ENCODE assay signal across 8 cellular contexts in the genomic region with DNA sequence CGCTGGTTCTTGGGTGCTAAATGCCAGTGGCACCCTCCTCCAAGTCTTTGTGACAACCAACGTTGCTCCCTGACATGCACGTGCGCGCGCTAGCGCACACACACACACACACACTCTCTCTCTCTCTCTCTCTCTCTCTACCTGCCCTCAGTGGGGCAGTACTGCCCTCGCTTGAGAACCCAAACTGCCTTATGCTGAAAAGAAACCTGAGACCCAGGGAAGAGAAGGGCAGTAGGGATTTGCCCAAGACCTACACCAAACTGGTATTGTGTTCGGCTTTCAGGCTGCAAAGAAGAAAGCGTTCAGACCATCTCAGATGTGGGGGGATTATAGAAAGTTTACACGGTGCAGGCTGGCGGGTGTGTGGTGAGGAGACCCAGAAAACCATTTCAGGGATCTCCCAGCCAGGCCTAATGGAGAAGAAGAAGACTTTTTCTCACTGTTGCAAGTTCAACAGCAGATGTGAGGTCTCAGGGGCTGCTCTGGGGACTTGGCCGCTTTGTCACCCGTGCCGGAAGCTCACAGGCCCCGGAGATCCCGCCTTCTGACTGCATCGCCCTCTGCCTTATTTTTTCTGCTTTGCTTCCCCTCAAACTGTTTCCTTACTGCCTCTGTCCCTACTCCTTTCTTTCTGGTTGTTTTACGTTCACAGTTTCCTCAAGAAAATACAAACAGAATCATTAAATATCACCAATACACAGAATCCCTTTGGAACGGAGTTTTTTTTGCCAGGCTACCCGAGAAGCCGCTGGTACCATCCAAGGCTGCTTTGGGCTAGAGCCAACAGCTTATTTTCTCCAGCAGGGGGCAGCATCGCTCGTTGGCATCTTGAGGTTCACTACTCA.
DNase-seq lines count a peak whose midpoint lies in the region; ATAC-seq and TF ChIP-seq lines count a peak whose summit lies in the region.

No MANE protein-coding gene starts in this region.

- H3K9ac ChIP-seq in BLaER1 treated with 17β-estradiol and CSF1 and Interleukin-3, amounts not matched to agents 10 nM and 100 nM = peak overlapping the region; percentile 41 to 70 (median 54)

- H3K27me3 ChIP-seq in BLaER1 treated with 17β-estradiol and CSF1 and Interleukin-3, amounts not matched to agents 10 nM and 100 nM = peaks cover 0 to 23% (median 18%) of the 10 kb centered on the region in 11 experiments; a peak in 16 of 22 replicates

- no peaks in the 10 kb centered on the region for H3K36me3 Mint-ChIP-seq in activated CD4-positive, alpha-beta T cell treated with anti-CD3 and anti-CD28 coated beads, Interleukin-2, amount 10 ng/mL, durations not matched to agents 7 days and 5 days (ENCODE audit: low read depth)

- H3K4me2 ChIP-seq in BLaER1 treated with 17β-estradiol and CSF1 and Interleukin-3, amounts not matched to agents 10 nM and 100 nM = peak overlapping the region; percentile 79 to 93 (median 82)

- peak; percentile 49 to 72 for DNase-seq in NCI-H446 (lab: John Stamatoyannopoulos, UW)
- DNase-seq in activated CD4-positive, alpha-beta T cell treated with anti-CD3 and anti-CD28 coated beads, Interleukin-2, amount 10 ng/mL, durations not matched to agents 7 days and 5 days = peak; percentile 80
- DNase-seq in ecto neural progenitor cell (ENCODE audit: low spot score) = peak; percentile 86
- DNase-seq in stimulated activated CD8-positive, alpha-beta memory T cell treated with anti-CD3 and anti-CD28 coated beads, Interleukin-15, amount 100 ng/mL, for 24 hours (ENCODE audit: low read depth) = peak; percentile 62

- WGBS in mesodermal cell (ENCODE audit: insufficient coverage in 2 of 2), 2 experiments = 37 to 42% methylated on average over 12 to 15 of the region's 24 CpGs

- ATAC-seq in HG03378 (IDR thresholded peaks at IDR 0.05; ENCODE audit: unreplicated experiment) = peak; percentile 71

- no peaks in the 10 kb centered on the region for H4K20me1 ChIP-seq in BLaER1 treated with 17β-estradiol and CSF1 and Interleukin-3, amounts not matched to agents 10 nM and 100 nM

- CTCF ChIA-PET in activated CD4-positive, alpha-beta T cell treated with anti-CD3 and anti-CD28 coated beads, Interleukin-2, amount 10 ng/mL, durations not matched to agents 7 days and 5 days (lab: Charles Lee) = interaction anchor here (0.7 to 1.9 kb wide), 15 partner anchors 9 to 119 kb away, joined by 3 to 11 read pairs (median 4); a partner anchor contains a TSS

- TF ChIP-seq POLR2A in GM19099 (IDR thresholded peaks at IDR 0.05; ENCODE audit: extremely low read depth, insufficient read length, low read depth) = peak; percentile 47

- POLR2A ChIA-PET in activated CD4-positive, alpha-beta T cell treated with anti-CD3 and anti-CD28 coated beads, Interleukin-2, amount 10 ng/mL, durations not matched to agents 7 days and 5 days (lab: Charles Lee) = no interaction called here

- no peaks in the 10 kb centered on the region for H3K36me3 ChIP-seq in BLaER1 treated with 17β-estradiol and CSF1 and Interleukin-3, amounts not matched to agents 10 nM and 100 nM
- no peaks in the 10 kb centered on the region for H3K36me3 ChIP-seq in mesodermal cell (ENCODE audit: control insufficient read depth, insufficient read depth, low read length)

- no peaks in the 10 kb centered on the region for H3K9me3 Mint-ChIP-seq in activated CD4-positive, alpha-beta T cell treated with anti-CD3 and anti-CD28 coated beads, Interleukin-2, amount 10 ng/mL, durations not matched to agents 7 days and 5 days

- no peaks in the 10 kb centered on the region for H3K9me3 ChIP-seq in BLaER1 treated with 17β-estradiol and CSF1 and Interleukin-3, amounts not matched to agents 10 nM and 100 nM (replicated peaks in 1 of 11)
- no peaks in the 10 kb centered on the region for H3K9me3 ChIP-seq in mesodermal cell (ENCODE audit: control insufficient read depth, low read length)

- peaks cover 42% of the 10 kb centered on the region for H3K4me1 Mint-ChIP-seq in activated CD4-positive, alpha-beta T cell treated with anti-CD3 and anti-CD28 coated beads, Interleukin-2, amount 10 ng/mL, durations not matched to agents 7 days and 5 days

- H3K27ac Mint-ChIP-seq in activated CD4-positive, alpha-beta T cell treated with anti-CD3 and anti-CD28 coated beads, Interleukin-2, amount 10 ng/mL, durations not matched to agents 7 days and 5 days = peak overlapping the region; percentile 94

- peak overlapping the region; percentile 76 for H3K4me3 Mint-ChIP-seq in activated CD4-positive, alpha-beta T cell treated with anti-CD3 and anti-CD28 coated beads, Interleukin-2, amount 10 ng/mL, durations not matched to agents 7 days and 5 days

- peak overlapping the region in 9 of 11 experiments; percentile 17 to 69 (median 51); a peak in 16 of 22 replicates for H3K27ac ChIP-seq in BLaER1 treated with 17β-estradiol and CSF1 and Interleukin-3, amounts not matched to agents 10 nM and 100 nM
- no peak overlapping the region for H3K27ac ChIP-seq in mesodermal cell (ENCODE audit: low read depth, low read length, severe bottlenecking)

- H3K27me3 Mint-ChIP-seq in activated CD4-positive, alpha-beta T cell treated with anti-CD3 and anti-CD28 coated beads, Interleukin-2, amount 10 ng/mL, durations not matched to agents 7 days and 5 days = peaks cover 40% of the 10 kb centered on the region

- peaks cover 16 to 40% (median 21%) of the 10 kb centered on the region in 10 experiments for H3K4me1 ChIP-seq in BLaER1 treated with 17β-estradiol and CSF1 and Interleukin-3, amounts not matched to agents 10 nM and 100 nM
- H3K4me1 ChIP-seq in mesodermal cell (ENCODE audit: control insufficient read depth, insufficient read depth, low read length, poor library complexity, severe bottlenecking) = no peaks in the 10 kb centered on the region

- H3K4me3 ChIP-seq in BLaER1 treated with 17β-estradiol and CSF1 and Interleukin-3, amounts not matched to agents 10 nM and 100 nM = peak overlapping the region; percentile 26 to 66 (median 50); a peak in 19 of 20 replicates
- peak overlapping the region; percentile 20 for H3K4me3 ChIP-seq in mesodermal cell (ENCODE audit: extremely low read depth, insufficient read depth, low read length, poor library complexity, severe bottlenecking)
